In the genomic region with DNA sequence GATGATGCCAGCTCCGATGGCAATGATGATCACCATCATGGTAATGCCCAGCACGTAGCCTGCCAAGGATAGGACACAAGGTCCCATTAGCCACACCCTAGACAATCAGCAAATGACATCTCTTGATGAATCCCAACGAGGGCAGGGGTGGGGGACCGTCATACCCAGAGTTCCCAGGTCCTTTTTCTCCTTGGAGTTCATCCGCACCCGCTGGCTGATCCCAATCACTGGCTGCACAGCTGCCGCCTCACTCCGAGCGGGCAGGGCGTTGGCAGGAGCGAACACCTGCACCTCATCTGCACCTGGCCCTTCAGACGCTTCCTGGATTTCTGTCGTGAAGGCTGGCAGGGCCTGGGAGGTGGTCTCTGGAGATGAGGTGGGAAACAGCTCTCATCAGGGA, we compare ENCODE assay signal across 10 cellular contexts. TPM values are rescaled to one million over a fixed set of nuclear protein-coding genes. Genes with fewer than 3 reads are reported as not detected.
A peak's percentile ranks its signal among the peaks of the same experiment; 100 is the strongest.
DNase-seq lines count a peak whose midpoint lies in the region; ATAC-seq and TF ChIP-seq lines count a peak whose summit lies in the region.
"Had no signal": no experiment of that assay in that cellular context is flagged by ENCODE, and none has a peak within 500 bp of the region (broad histone marks: within the 10 kb centered on the region; RNA-seq: fewer than 3 reads in every experiment).

No MANE protein-coding gene starts in this region.

- H3K4me2 ChIP-seq in KMS-11, result peak overlapping the region; percentile 100

- TF ChIP-seq CTCF in C4-2B (conservative IDR thresholded peaks at IDR 0.05) (no peak), KMS-11 (conservative IDR thresholded peaks at IDR 0.05; ENCODE audit: low read depth, low read length) (no peak), A673 (conservative IDR thresholded peaks at IDR 0.05; ENCODE audit: low read depth, low read length) (no peak)

- H3K27ac ChIP-seq in C4-2B, result peak overlapping the region; percentile 61
- peak overlapping the region; percentile 84; the same call in 1 of the 2 replicates for H3K27ac ChIP-seq in KMS-11
- H3K27ac ChIP-seq in naive thymus-derived CD4-positive, alpha-beta T cell (ENCODE audit: low read depth, low read length), result peak overlapping the region; percentile 100
- no peak overlapping the region for H3K27ac ChIP-seq in A673 (ENCODE audit: low read depth, low read length, poor library complexity, severe bottlenecking)

- peaks cover 0 to 12% (median 0%) of the 10 kb centered on the region in 11 donors for H3K9me3 Mint-ChIP-seq in naive thymus-derived CD4-positive, alpha-beta T cell

- H3K36me3 Mint-ChIP-seq in naive thymus-derived CD4-positive, alpha-beta T cell, result peaks cover 4 to 68% (median 58%) of the 10 kb centered on the region in 5 donors

- H3K9me3 ChIP-seq in adipocyte (ENCODE audit: control insufficient read depth, low read length) (no peaks in the 10 kb centered on the region), A673 (ENCODE audit: low read depth, low read length, poor library complexity, severe bottlenecking) (no peaks in the 10 kb centered on the region)
- H3K9me3 ChIP-seq in naive thymus-derived CD4-positive, alpha-beta T cell (ENCODE audit: control insufficient read depth in 2 of 3, low read length in 3 of 3), result no peaks in the 10 kb centered on the region

- H3K4me1 Mint-ChIP-seq in naive thymus-derived CD4-positive, alpha-beta T cell, result peaks cover 27 to 69% (median 63%) of the 10 kb centered on the region in 7 donors

- H3K36me3 ChIP-seq in KMS-11 (ENCODE audit: insufficient read depth) (no peaks in the 10 kb centered on the region), adipocyte (ENCODE audit: control insufficient read depth, insufficient read depth, low read length, severe bottlenecking) (peaks cover 47% of the 10 kb centered on the region), A673 (ENCODE audit: insufficient read depth, low read length, poor library complexity, severe bottlenecking) (no peaks in the 10 kb centered on the region)
- peaks cover 38 to 62% (median 53%) of the 10 kb centered on the region in 3 experiments for H3K36me3 ChIP-seq in naive thymus-derived CD4-positive, alpha-beta T cell (ENCODE audit: control insufficient read depth in 2 of 3, insufficient read depth in 3 of 3, low read length in 3 of 3)

- no peaks in the 10 kb centered on the region for H3K27me3 Mint-ChIP-seq in naive thymus-derived CD4-positive, alpha-beta T cell

- BruUV-seq in A673 (replicated peaks; lab: Mats Ljungman, UMichigan), result no TSS peak

- H2AFZ ChIP-seq in KMS-11 (ENCODE audit: low read depth), result no peak overlapping the region

- no peak for ATAC-seq in naive thymus-derived CD4-positive, alpha-beta T cell
- no peak for ATAC-seq in GM18873 (IDR thresholded peaks at IDR 0.05; ENCODE audit: low FRiP score, unreplicated experiment)

- DNase-seq in adipocyte (ENCODE audit: low read depth) (no peak), NCI-H128 (lab: John Stamatoyannopoulos, UW; ENCODE audit: unreplicated experiment) (no peak), SIG-M5 (lab: John Stamatoyannopoulos, UW) (no peak), A673 (ENCODE audit: low spot score) (no peak)
- DNase-seq in naive thymus-derived CD4-positive, alpha-beta T cell, result peak in 1 of 9 donors; percentile 47
- DNase-seq: activated CD8-positive, alpha-beta memory T cell treated with anti-CD3 and anti-CD28 coated beads, Interleukin-2, amount 50 U/mL, for 4 hours; NCI-H187 treated with DMSO at 0.1 percent for 48 hours had no signal

- H3K27me3 ChIP-seq in KMS-11 (ENCODE audit: insufficient read depth, low read depth), result no peaks in the 10 kb centered on the region
- no peaks in the 10 kb centered on the region for H3K27me3 ChIP-seq in adipocyte (replicated peaks; ENCODE audit: control insufficient read depth, insufficient read depth, low read length)
- no peaks in the 10 kb centered on the region for H3K27me3 ChIP-seq in naive thymus-derived CD4-positive, alpha-beta T cell (ENCODE audit: control insufficient read depth in 2 of 2, insufficient read depth in 2 of 2, low read length in 2 of 2)
- H3K27me3 ChIP-seq in A673 (replicated peaks; ENCODE audit: insufficient read depth, low read depth, low read length, poor library complexity), result no peaks in the 10 kb centered on the region

- intact Hi-C loops in naive thymus-derived CD4-positive, alpha-beta T cell (cut with micrococcal nuclease), result no loop called here
- intact Hi-C loops in A673 (cut with micrococcal nuclease; ENCODE audit: unreplicated experiment), result no loop called here

- POLR2A ChIA-PET in naive thymus-derived CD4-positive, alpha-beta T cell (lab: Charles Lee), result interaction anchor here (0.6 to 35.9 kb wide), 16 partner anchors 7 to 373 kb away, joined by 3 to 2331 read pairs (median 12); partner anchors contain the start of genes DRG1, LIMK2, MORC2 and PATZ1
- POLR2A ChIA-PET in A673 (lab: Charles Lee; ENCODE audit: low non-redundant PET), result no interaction called here

- H3K9ac ChIP-seq in KMS-11 (peak overlapping the region; percentile 86; the same call in 1 of the 2 replicates), adipocyte (ENCODE audit: low read length) (peak overlapping the region; percentile 93)

- H3K79me2 ChIP-seq in KMS-11 (ENCODE audit: insufficient read depth, low read depth), result no peaks in the 10 kb centered on the region; the same call in 1 of the 2 replicates

- peak overlapping the region; percentile 92 to 100 (median 98) for H3K4me3 Mint-ChIP-seq in naive thymus-derived CD4-positive, alpha-beta T cell

- H3K4me3 ChIP-seq in KMS-11 (IDR thresholded peaks at IDR 0.05; ENCODE audit: insufficient read depth, low read depth, low read length), result no peak overlapping the region
- H3K4me3 ChIP-seq in adipocyte (ENCODE audit: low read length), result peak overlapping the region; percentile 94
- peak overlapping the region; percentile 100 for H3K4me3 ChIP-seq in naive thymus-derived CD4-positive, alpha-beta T cell (ENCODE audit: low read length)
- no peak overlapping the region for H3K4me3 ChIP-seq in A673 (ENCODE audit: low read depth, low read length, poor library complexity, severe bottlenecking)

- no peaks in the 10 kb centered on the region for H4K20me1 ChIP-seq in KMS-11 (ENCODE audit: insufficient read depth)

- H3K27ac Mint-ChIP-seq in naive thymus-derived CD4-positive, alpha-beta T cell, result peak overlapping the region; percentile 98 to 100 (median 99)

- CTCF ChIA-PET in naive thymus-derived CD4-positive, alpha-beta T cell (lab: Charles Lee), result interaction anchor here (1.1 to 6.9 kb wide), 4 partner anchors 9 to 25 kb away, joined by 3 to 73 read pairs (median 5); no protein-coding TSS in a partner anchor
- CTCF ChIA-PET in A673 (lab: Charles Lee), result no interaction called here

- H3K4me1 ChIP-seq in KMS-11 (ENCODE audit: low read depth, poor library complexity, severe bottlenecking), result peaks cover 27% of the 10 kb centered on the region
- peaks cover 32% of the 10 kb centered on the region for H3K4me1 ChIP-seq in adipocyte (ENCODE audit: control insufficient read depth, insufficient read depth, low read length)
- H3K4me1 ChIP-seq in naive thymus-derived CD4-positive, alpha-beta T cell (ENCODE audit: control insufficient read depth in 2 of 2, insufficient read depth in 2 of 2, low read length in 2 of 2), result peaks cover 59 to 67% of the 10 kb centered on the region in 2 donors
- H3K4me1 ChIP-seq in A673 (ENCODE audit: insufficient read depth, low read length, poor library complexity, severe bottlenecking), result peaks cover 19% of the 10 kb centered on the region

RNA-seq across cellular contexts. Expression of gene PIK3IP1, which starts 3.0 kb away (rescaled TPM):
- 100 to 1,000 TPM in 4 of 5 experiments, 10 to 100 TPM in 1; 72.8 to 638 (median 594) TPM for total RNA-seq in naive thymus-derived CD4-positive, alpha-beta T cell
- polyA plus RNA-seq in naive thymus-derived CD4-positive, alpha-beta T cell, result 100 to 1,000 TPM; 606 to 941 TPM
- 0.24 and 0.46 TPM in 2 replicates for total RNA-seq in A673 (2021)

RNA-seq across cellular contexts. Expression of gene PATZ1, which starts 56.8 kb away (rescaled TPM):
- 10 to 100 TPM; 35.9 to 61.3 (median 55.2) TPM for total RNA-seq in naive thymus-derived CD4-positive, alpha-beta T cell
- 10 to 100 TPM; 15.1 to 26.0 TPM for polyA plus RNA-seq in naive thymus-derived CD4-positive, alpha-beta T cell
- total RNA-seq in A673 (2021), result 53.4 and 58.5 TPM in 2 replicates

Comparison
In these comparisons a context has a peak if more than half of its experiments do, and no peak if none do; other contexts are left out.
1. H3K4me3 ChIP-seq: peak in adipocyte (single experiment) and naive thymus-derived CD4-positive, alpha-beta T cell (single experiment); none in KMS-11 (single experiment) and A673 (single experiment).
2. RNA of gene PIK3IP1, which starts 3.0 kb away (total RNA-seq): 72.8 to 638 TPM in naive thymus-derived CD4-positive, alpha-beta T cell; 0.24 to 0.46 TPM in A673; every median in the first group is over 10 times any median in the second.